ENCODE assay signal across 9 cellular contexts in the genomic region with DNA sequence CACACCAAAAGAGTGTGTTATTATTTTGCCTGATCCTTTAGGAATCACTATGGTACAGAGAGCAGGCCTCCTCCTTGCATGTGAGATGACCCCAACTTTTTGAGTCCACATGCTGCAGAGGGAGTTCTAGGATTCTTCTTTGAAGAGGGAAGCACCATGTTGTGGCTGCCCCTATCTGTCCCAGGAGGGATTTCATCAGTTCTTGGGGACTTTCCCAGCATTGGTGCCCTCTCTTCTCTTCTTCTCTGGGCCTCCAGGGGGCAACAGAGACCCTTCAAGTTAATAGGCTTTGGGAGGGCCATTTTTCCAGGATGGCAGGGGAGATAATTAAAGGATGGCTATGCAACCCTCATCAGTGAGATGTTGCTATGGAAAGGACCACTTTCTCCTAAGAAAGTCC. TPM values are rescaled to one million over a fixed set of nuclear protein-coding genes. Genes with fewer than 3 reads are reported as not detected.
DNase-seq lines count a peak whose midpoint lies in the region; ATAC-seq and TF ChIP-seq lines count a peak whose summit lies in the region.
"Had no signal": no experiment of that assay in that cellular context is flagged by ENCODE, and none has a peak within 500 bp of the region (broad histone marks: within the 10 kb centered on the region; RNA-seq: fewer than 3 reads in every experiment).

No MANE protein-coding gene starts in this region.

- H3K36me3 ChIP-seq in BE2C = no peaks in the 10 kb centered on the region

- H3K4me3 ChIP-seq in BE2C (ENCODE audit: low read depth, low read length) = no peak overlapping the region

- DNase-seq in BE2C = peak; percentile 35
- peak; percentile 83 for DNase-seq in NCI-H82 (lab: John Stamatoyannopoulos, UW)
- peak; percentile 27 for DNase-seq in fibroblast of peridontal ligament (ENCODE audit: extremely low read depth)
- DNase-seq in NCI-H2227 (lab: John Stamatoyannopoulos, UW; ENCODE audit: unreplicated experiment) = no peak
- no peak for DNase-seq in amniotic stem cell (lab: John Stamatoyannopoulos, UW)
- no peak for DNase-seq in mucosa of gallbladder (ENCODE audit: low spot score)

- H3K4me1 ChIP-seq in BE2C = no peaks in the 10 kb centered on the region

- H3K9me3 ChIP-seq in BE2C = no peaks in the 10 kb centered on the region

- ATAC-seq in GM18502 (IDR thresholded peaks at IDR 0.05; ENCODE audit: poor library complexity, unreplicated experiment) = peak; percentile 98
- peak; percentile 98 for ATAC-seq in HG02759 (IDR thresholded peaks at IDR 0.05; ENCODE audit: unreplicated experiment)

- TF ChIP-seq CTCF in BE2C (IDR thresholded peaks at IDR 0.05; ENCODE audit: low read depth, low read length) = peak; percentile 63

- H3K27me3 ChIP-seq in BE2C = peaks cover 8% of the 10 kb centered on the region

RNA-seq across cellular contexts. Expression of gene MMP1, which starts 3.6 kb away (rescaled TPM):
- polyA plus RNA-seq in BE2C (2012; ENCODE audit: insufficient read depth, insufficient read length, low read depth) = not detected
- total RNA-seq in mucosa of gallbladder = 99.4 TPM

RNA-seq across cellular contexts. Expression of gene MMP10, which starts 14.0 kb away (rescaled TPM):
- polyA plus RNA-seq in BE2C (2012; ENCODE audit: insufficient read depth, insufficient read length, low read depth) = not detected
- total RNA-seq in mucosa of gallbladder = not detected

RNA-seq across cellular contexts. Expression of gene MMP3, which starts 49.0 kb away (rescaled TPM):
- polyA plus RNA-seq in BE2C (2012; ENCODE audit: insufficient read depth, insufficient read length, low read depth) = not detected
- 0.17 TPM for total RNA-seq in mucosa of gallbladder
- total RNA-seq: pulmonary artery endothelial cell had no signal

Comparison
In these comparisons a context has a peak if more than half of its experiments do, and no peak if none do; other contexts are left out.
1. DNase-seq: peak in BE2C (single experiment), NCI-H82 (single experiment) and fibroblast of peridontal ligament (single experiment); none in NCI-H2227 (single experiment), amniotic stem cell (single experiment) and mucosa of gallbladder (single experiment).